In the genomic region with DNA sequence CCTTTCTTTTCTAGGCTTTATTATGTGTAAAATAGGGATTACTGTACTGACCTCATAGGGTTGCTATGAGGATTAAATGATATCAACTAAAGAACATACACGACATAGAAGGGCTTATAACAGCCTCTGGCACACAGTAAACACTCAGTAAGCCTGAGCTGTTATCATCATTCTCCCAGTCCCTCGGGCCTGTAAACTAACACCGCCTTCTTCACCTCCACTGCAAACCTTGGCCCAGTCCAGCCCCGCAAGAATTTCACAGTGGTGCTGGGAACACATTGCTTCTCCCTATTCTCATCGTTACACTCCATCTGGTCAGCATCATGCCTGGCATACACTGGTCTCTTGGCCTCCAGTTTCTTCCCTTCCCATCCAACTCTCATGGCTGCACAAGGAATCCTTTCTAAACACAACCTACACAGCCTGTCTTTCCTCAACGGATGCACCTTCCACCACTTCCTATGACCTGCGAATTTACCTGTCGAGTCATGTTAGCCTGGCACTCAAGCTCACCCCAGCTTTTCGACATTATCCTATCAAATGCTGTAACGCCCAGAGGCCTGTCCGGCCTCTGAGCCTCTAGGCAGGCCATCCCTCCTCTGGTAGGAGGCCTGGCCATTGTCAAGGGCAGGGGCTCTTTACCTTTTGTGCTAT, we compare ENCODE assay signal across 8 cellular contexts.
DNase-seq lines count a peak whose midpoint lies in the region; ATAC-seq and TF ChIP-seq lines count a peak whose summit lies in the region.

No MANE protein-coding gene starts in this region.

- peak overlapping the region; percentile 17 for H3K4me3 Mint-ChIP-seq in activated naive CD4-positive, alpha-beta T cell treated with anti-CD3 and anti-CD28 coated beads, Interleukin-2, amount 50 U/mL, for 24 hours
- H3K4me3 Mint-ChIP-seq in activated naive CD8-positive, alpha-beta T cell treated with anti-CD3 and anti-CD28 coated beads, Interleukin-2, amount 50 U/mL, for 24 hours: peak overlapping the region; percentile 4

- peak overlapping the region; percentile 92 for H3K27ac Mint-ChIP-seq in activated naive CD4-positive, alpha-beta T cell treated with anti-CD3 and anti-CD28 coated beads, Interleukin-2, amount 50 U/mL, for 24 hours
- H3K27ac Mint-ChIP-seq in activated naive CD8-positive, alpha-beta T cell treated with anti-CD3 and anti-CD28 coated beads, Interleukin-2, amount 50 U/mL, for 24 hours: peak overlapping the region; percentile 86

- TF ChIP-seq CTCF in uterus (IDR thresholded peaks at IDR 0.05): no peak

- H3K9me3 ChIP-seq in uterus: no peaks in the 10 kb centered on the region

- no peaks in the 10 kb centered on the region for H3K36me3 ChIP-seq in uterus

- intact Hi-C loops in uterus (cut with DNase I; ENCODE audit: low total_unique reads): no loop called here

- TF ChIP-seq POLR2A in uterus (IDR thresholded peaks at IDR 0.05): no peak

- no peak overlapping the region for H3K4me3 ChIP-seq in uterus

- H3K4me1 ChIP-seq in uterus: peaks cover 0 to 6% of the 10 kb centered on the region in 2 donors

- no peaks in the 10 kb centered on the region for H3K9me3 Mint-ChIP-seq in activated naive CD4-positive, alpha-beta T cell treated with anti-CD3 and anti-CD28 coated beads, Interleukin-2, amount 50 U/mL, for 24 hours
- no peaks in the 10 kb centered on the region for H3K9me3 Mint-ChIP-seq in activated naive CD8-positive, alpha-beta T cell treated with anti-CD3 and anti-CD28 coated beads, Interleukin-2, amount 50 U/mL, for 24 hours

- peaks cover 99% of the 10 kb centered on the region for H3K4me1 Mint-ChIP-seq in activated naive CD4-positive, alpha-beta T cell treated with anti-CD3 and anti-CD28 coated beads, Interleukin-2, amount 50 U/mL, for 24 hours
- peaks cover 96% of the 10 kb centered on the region for H3K4me1 Mint-ChIP-seq in activated naive CD8-positive, alpha-beta T cell treated with anti-CD3 and anti-CD28 coated beads, Interleukin-2, amount 50 U/mL, for 24 hours

- no peak for ATAC-seq in activated naive CD8-positive, alpha-beta T cell treated with anti-CD3 and anti-CD28 coated beads, Interleukin-2, amount 50 U/mL, for 24 hours
- no peak for ATAC-seq in HG02970 (IDR thresholded peaks at IDR 0.05; ENCODE audit: low FRiP score, unreplicated experiment)

- H3K27me3 Mint-ChIP-seq in activated naive CD4-positive, alpha-beta T cell treated with anti-CD3 and anti-CD28 coated beads, Interleukin-2, amount 50 U/mL, for 24 hours: no peaks in the 10 kb centered on the region
- no peaks in the 10 kb centered on the region for H3K27me3 Mint-ChIP-seq in activated naive CD8-positive, alpha-beta T cell treated with anti-CD3 and anti-CD28 coated beads, Interleukin-2, amount 50 U/mL, for 24 hours

- peak overlapping the region; percentile 29 to 50 for H3K27ac ChIP-seq in uterus

- H3K27me3 ChIP-seq in uterus: no peaks in the 10 kb centered on the region

- H3K36me3 Mint-ChIP-seq in activated naive CD4-positive, alpha-beta T cell treated with anti-CD3 and anti-CD28 coated beads, Interleukin-2, amount 50 U/mL, for 24 hours: peaks cover 40% of the 10 kb centered on the region
- H3K36me3 Mint-ChIP-seq in activated naive CD8-positive, alpha-beta T cell treated with anti-CD3 and anti-CD28 coated beads, Interleukin-2, amount 50 U/mL, for 24 hours (ENCODE audit: low read depth): peaks cover 80% of the 10 kb centered on the region

- no peak for DNase-seq in activated naive CD4-positive, alpha-beta T cell treated with anti-CD3 and anti-CD28 coated beads, Interleukin-2, amount 50 U/mL, for 16 hours
- DNase-seq in activated naive CD8-positive, alpha-beta T cell treated with anti-CD3 and anti-CD28 coated beads, Interleukin-2, amount 50 U/mL, for 24 hours: no peak
- DNase-seq in islet precursor cell (peak; percentile 70), uterus (no peak), RKO (ENCODE audit: low spot score) (no peak), putamen (ENCODE audit: low spot score) (no peak)
